Comparison of ENCODE assay signal across 11 cellular contexts in genomic region chr17:52157603-52158449, GRCh38. TPM values are rescaled to one million over a fixed set of nuclear protein-coding genes. Genes with fewer than 3 reads are reported as not detected.
A peak's percentile ranks its signal among the peaks of the same experiment; 100 is the strongest.
DNase-seq lines count a peak whose midpoint lies in the region; ATAC-seq, FAIRE-seq and TF ChIP-seq lines count a peak whose summit lies in the region.
"Had no signal": no experiment of that assay in that cellular context is flagged by ENCODE, and none has a peak within 500 bp of the region (broad histone marks: within the 10 kb centered on the region; RNA-seq: fewer than 3 reads in every experiment).

No MANE protein-coding gene starts in this region.

- TF ChIP-seq CTCF in WERI-Rb-1 (IDR thresholded peaks at IDR 0.05; ENCODE audit: low read depth, low read length) (no peak), smooth muscle cell (IDR thresholded peaks at IDR 0.05; ENCODE audit: borderline replicate concordance, insufficient read depth, poor library complexity, severe bottlenecking) (no peak), D721Med (IDR thresholded peaks at IDR 0.05; ENCODE audit: insufficient read depth, missing control alignments) (no peak)

- no peaks in the 10 kb centered on the region for H4K20me1 ChIP-seq in smooth muscle cell (ENCODE audit: low read depth)

- H3K27me3 ChIP-seq in WERI-Rb-1 (ENCODE audit: insufficient read depth, low read depth, severe bottlenecking) (no peaks in the 10 kb centered on the region), iPS-15b (ENCODE audit: control insufficient read depth, insufficient read depth, low read length) (peaks cover 63% of the 10 kb centered on the region), smooth muscle cell (ENCODE audit: low read depth) (peaks cover 81% of the 10 kb centered on the region)

- no peak overlapping the region for H3K27ac Mint-ChIP-seq in activated CD4-positive, alpha-beta memory T cell treated with anti-CD3 and anti-CD28 coated beads for 36 hours
- no peak overlapping the region for H3K27ac Mint-ChIP-seq in activated CD4-positive, alpha-beta memory T cell treated with anti-CD3 and anti-CD28 coated beads, Interleukin-2, amount 10 ng/mL, durations not matched to agents 7 days and 5 days
- H3K27ac Mint-ChIP-seq: activated naive CD4-positive, alpha-beta T cell treated with anti-CD3 and anti-CD28 coated beads, Interleukin-2, amount 50 U/mL, for 24 hours had no signal

- CTCF ChIA-PET in activated CD4-positive, alpha-beta memory T cell treated with anti-CD3 and anti-CD28 coated beads for 36 hours (lab: Charles Lee) = no interaction called here
- CTCF ChIA-PET in activated CD4-positive, alpha-beta memory T cell treated with anti-CD3 and anti-CD28 coated beads, Interleukin-2, amount 10 ng/mL, durations not matched to agents 7 days and 5 days (lab: Charles Lee) = no interaction called here

- POLR2A ChIA-PET in activated CD4-positive, alpha-beta memory T cell treated with anti-CD3 and anti-CD28 coated beads for 36 hours (lab: Charles Lee) = no interaction called here
- POLR2A ChIA-PET in activated CD4-positive, alpha-beta memory T cell treated with anti-CD3 and anti-CD28 coated beads, Interleukin-2, amount 10 ng/mL, durations not matched to agents 7 days and 5 days (lab: Charles Lee) = no interaction called here

- intact Hi-C loops in activated CD4-positive, alpha-beta memory T cell treated with anti-CD3 and anti-CD28 coated beads for 36 hours (cut with micrococcal nuclease) = no loop called here

- H3K4me2 ChIP-seq in smooth muscle cell = peak overlapping the region; percentile 79

- FAIRE-seq in D721Med (lab: Jason Lieb, UNC) = no peak

- no peak overlapping the region for H2AFZ ChIP-seq in smooth muscle cell (ENCODE audit: low read depth)

- H3K9me3 Mint-ChIP-seq in activated CD4-positive, alpha-beta memory T cell treated with anti-CD3 and anti-CD28 coated beads for 36 hours = no peaks in the 10 kb centered on the region
- no peaks in the 10 kb centered on the region for H3K9me3 Mint-ChIP-seq in activated CD4-positive, alpha-beta memory T cell treated with anti-CD3 and anti-CD28 coated beads, Interleukin-2, amount 10 ng/mL, durations not matched to agents 7 days and 5 days

- 9% methylated on average over 66 of the region's 68 CpGs for WGBS in smooth muscle cell (ENCODE audit: low lambda C conversion rate)

- peak overlapping the region; percentile 23; the same call in 1 of the 2 replicates for H3K27ac ChIP-seq in WERI-Rb-1
- H3K27ac ChIP-seq in smooth muscle cell (ENCODE audit: low read depth) = no peak overlapping the region

- ATAC-seq in HG02610 (IDR thresholded peaks at IDR 0.05; ENCODE audit: unreplicated experiment) = no peak

- H3K36me3 ChIP-seq in WERI-Rb-1 (no peaks in the 10 kb centered on the region; the same call in 1 of the 2 replicates), iPS-15b (ENCODE audit: control insufficient read depth, insufficient read depth, low read length) (no peaks in the 10 kb centered on the region), smooth muscle cell (ENCODE audit: low read depth) (no peaks in the 10 kb centered on the region)

- H3K9ac ChIP-seq in iPS-15b (ENCODE audit: low read depth, low read length) (no peak overlapping the region), smooth muscle cell (ENCODE audit: low read depth) (no peak overlapping the region)

- H3K9me3 ChIP-seq in WERI-Rb-1 (ENCODE audit: severe bottlenecking) (no peaks in the 10 kb centered on the region), iPS-15b (ENCODE audit: control insufficient read depth, insufficient read depth, low read length) (no peaks in the 10 kb centered on the region), smooth muscle cell (replicated peaks; ENCODE audit: low read depth) (no peaks in the 10 kb centered on the region)

- peak; percentile 10 for DNase-seq in activated CD4-positive, alpha-beta memory T cell treated with anti-CD3 and anti-CD28 coated beads for 36 hours
- DNase-seq in activated CD4-positive, alpha-beta memory T cell treated with anti-CD3 and anti-CD28 coated beads, Interleukin-2, amount 10 ng/mL, durations not matched to agents 7 days and 5 days = no peak
- DNase-seq in WERI-Rb-1 (peak; percentile 63), smooth muscle cell (lab: John Stamatoyannopoulos, UW; ENCODE audit: unreplicated experiment) (no peak), SW480 (ENCODE audit: low spot score) (no peak), D721Med (ENCODE audit: insufficient read length, low spot score) (no peak)
- DNase-seq: effector CD8-positive, alpha-beta T cell had no signal

- peaks cover 52% of the 10 kb centered on the region for H3K27me3 Mint-ChIP-seq in activated CD4-positive, alpha-beta memory T cell treated with anti-CD3 and anti-CD28 coated beads for 36 hours
- H3K27me3 Mint-ChIP-seq in activated CD4-positive, alpha-beta memory T cell treated with anti-CD3 and anti-CD28 coated beads, Interleukin-2, amount 10 ng/mL, durations not matched to agents 7 days and 5 days = peaks cover 44% of the 10 kb centered on the region

- no peaks in the 10 kb centered on the region for H3K79me2 ChIP-seq in smooth muscle cell (ENCODE audit: low read depth)

- peaks cover 6% of the 10 kb centered on the region for H3F3A ChIP-seq in smooth muscle cell (ENCODE audit: low read depth)

- peak overlapping the region; percentile 58 for H3K4me3 ChIP-seq in WERI-Rb-1 (ENCODE audit: low read depth, low read length)
- peak overlapping the region; percentile 59 for H3K4me3 ChIP-seq in iPS-15b (ENCODE audit: low read depth, low read length)
- H3K4me3 ChIP-seq in smooth muscle cell = peak overlapping the region; percentile 37

- H3K4me1 ChIP-seq in iPS-15b (ENCODE audit: control insufficient read depth, insufficient read depth, low read length) (peaks cover 7% of the 10 kb centered on the region), smooth muscle cell (ENCODE audit: low read depth) (no peaks in the 10 kb centered on the region)

- peaks cover 6% of the 10 kb centered on the region for H3K4me1 Mint-ChIP-seq in activated CD4-positive, alpha-beta memory T cell treated with anti-CD3 and anti-CD28 coated beads for 36 hours (ENCODE audit: low read depth)
- peaks cover 2% of the 10 kb centered on the region for H3K4me1 Mint-ChIP-seq in activated CD4-positive, alpha-beta memory T cell treated with anti-CD3 and anti-CD28 coated beads, Interleukin-2, amount 10 ng/mL, durations not matched to agents 7 days and 5 days

- no peak overlapping the region for H3K4me3 Mint-ChIP-seq in activated CD4-positive, alpha-beta memory T cell treated with anti-CD3 and anti-CD28 coated beads for 36 hours
- no peak overlapping the region for H3K4me3 Mint-ChIP-seq in activated CD4-positive, alpha-beta memory T cell treated with anti-CD3 and anti-CD28 coated beads, Interleukin-2, amount 10 ng/mL, durations not matched to agents 7 days and 5 days
- H3K4me3 Mint-ChIP-seq: activated naive CD4-positive, alpha-beta T cell treated with anti-CD3 and anti-CD28 coated beads, Interleukin-2, amount 50 U/mL, for 24 hours had no signal

- H3K36me3 Mint-ChIP-seq in activated CD4-positive, alpha-beta memory T cell treated with anti-CD3 and anti-CD28 coated beads for 36 hours = no peaks in the 10 kb centered on the region
- H3K36me3 Mint-ChIP-seq in activated CD4-positive, alpha-beta memory T cell treated with anti-CD3 and anti-CD28 coated beads, Interleukin-2, amount 10 ng/mL, durations not matched to agents 7 days and 5 days (ENCODE audit: low read depth) = peaks cover 8% of the 10 kb centered on the region

RNA-seq across cellular contexts. Expression of gene CA10, which starts 0.7 kb away (rescaled TPM):
- not detected for total RNA-seq in activated CD4-positive, alpha-beta memory T cell treated with anti-CD3 and anti-CD28 coated beads for 36 hours
- total RNA-seq in activated CD4-positive, alpha-beta memory T cell treated with anti-CD3 and anti-CD28 coated beads, Interleukin-2, amount 10 ng/mL, durations not matched to agents 7 days and 5 days = not detected
- total RNA-seq in smooth muscle cell = 0.54 TPM in 1 of 2 replicates, not detected in the other
- not detected in 2 replicates for polyA plus RNA-seq in smooth muscle cell
- total RNA-seq: omental fat pad had no signal

Comparison
In these comparisons a context has a peak if more than half of its experiments do, and no peak if none do; other contexts are left out.
1. DNase-seq: peak in activated CD4-positive, alpha-beta memory T cell treated with anti-CD3 and anti-CD28 coated beads for 36 hours (single experiment) and WERI-Rb-1 (single experiment); none in activated CD4-positive, alpha-beta memory T cell treated with anti-CD3 and anti-CD28 coated beads, Interleukin-2, amount 10 ng/mL, durations not matched to agents 7 days and 5 days (single experiment), smooth muscle cell (single experiment), SW480 (single experiment) and D721Med (single experiment).
2. Peak in every context shown above with its lines, with median percentiles within 50 percentile points of each other: H3K4me3 ChIP-seq.